8 cellular contexts compared by ENCODE assay signal in the genomic region with DNA sequence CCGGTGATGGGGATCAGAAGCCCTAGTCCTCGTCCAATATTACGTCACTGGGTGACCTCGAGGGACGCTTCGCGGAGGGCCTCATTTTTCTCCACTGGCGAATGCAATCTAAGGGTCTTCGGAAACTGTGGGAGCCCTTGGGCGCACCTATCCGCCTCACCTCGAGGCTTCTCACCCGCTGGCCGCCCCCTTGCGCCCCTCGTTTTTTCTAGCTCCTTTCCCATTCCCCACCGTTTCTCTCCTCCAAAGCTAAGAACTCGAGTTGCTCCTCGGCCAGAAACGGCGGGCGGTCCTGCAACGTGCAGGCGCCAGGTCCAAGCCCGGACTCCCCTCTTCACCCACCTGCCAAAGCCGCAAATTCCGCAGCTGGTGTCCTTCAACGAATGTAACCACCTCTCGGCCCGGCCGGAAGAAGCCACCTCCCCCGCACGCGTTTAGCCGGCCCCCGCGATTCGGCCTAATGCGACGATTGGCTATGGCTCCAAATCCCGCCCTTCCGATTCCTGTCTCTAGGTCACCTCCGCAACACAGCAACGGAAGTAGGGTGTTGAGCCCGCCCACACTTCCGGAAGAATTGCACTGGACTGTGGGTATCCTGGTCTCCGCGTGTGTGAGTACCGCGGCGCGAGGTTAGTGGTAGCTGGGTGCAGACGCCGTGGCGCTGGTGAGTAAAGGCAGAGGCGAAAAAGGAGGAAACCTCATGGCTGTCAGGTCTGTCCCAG. TPM values are rescaled to one million over a fixed set of nuclear protein-coding genes. Genes with fewer than 3 reads are reported as not detected.
DNase-seq lines count a peak whose midpoint lies in the region; ATAC-seq and TF ChIP-seq lines count a peak whose summit lies in the region.

A gene with protein sequence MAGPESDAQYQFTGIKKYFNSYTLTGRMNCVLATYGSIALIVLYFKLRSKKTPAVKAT (minus strand): TSS at position 409 of the 722 bp plus-strand sequence. CDS start 4,018 bp downstream, outside the sequence.
A gene with protein sequence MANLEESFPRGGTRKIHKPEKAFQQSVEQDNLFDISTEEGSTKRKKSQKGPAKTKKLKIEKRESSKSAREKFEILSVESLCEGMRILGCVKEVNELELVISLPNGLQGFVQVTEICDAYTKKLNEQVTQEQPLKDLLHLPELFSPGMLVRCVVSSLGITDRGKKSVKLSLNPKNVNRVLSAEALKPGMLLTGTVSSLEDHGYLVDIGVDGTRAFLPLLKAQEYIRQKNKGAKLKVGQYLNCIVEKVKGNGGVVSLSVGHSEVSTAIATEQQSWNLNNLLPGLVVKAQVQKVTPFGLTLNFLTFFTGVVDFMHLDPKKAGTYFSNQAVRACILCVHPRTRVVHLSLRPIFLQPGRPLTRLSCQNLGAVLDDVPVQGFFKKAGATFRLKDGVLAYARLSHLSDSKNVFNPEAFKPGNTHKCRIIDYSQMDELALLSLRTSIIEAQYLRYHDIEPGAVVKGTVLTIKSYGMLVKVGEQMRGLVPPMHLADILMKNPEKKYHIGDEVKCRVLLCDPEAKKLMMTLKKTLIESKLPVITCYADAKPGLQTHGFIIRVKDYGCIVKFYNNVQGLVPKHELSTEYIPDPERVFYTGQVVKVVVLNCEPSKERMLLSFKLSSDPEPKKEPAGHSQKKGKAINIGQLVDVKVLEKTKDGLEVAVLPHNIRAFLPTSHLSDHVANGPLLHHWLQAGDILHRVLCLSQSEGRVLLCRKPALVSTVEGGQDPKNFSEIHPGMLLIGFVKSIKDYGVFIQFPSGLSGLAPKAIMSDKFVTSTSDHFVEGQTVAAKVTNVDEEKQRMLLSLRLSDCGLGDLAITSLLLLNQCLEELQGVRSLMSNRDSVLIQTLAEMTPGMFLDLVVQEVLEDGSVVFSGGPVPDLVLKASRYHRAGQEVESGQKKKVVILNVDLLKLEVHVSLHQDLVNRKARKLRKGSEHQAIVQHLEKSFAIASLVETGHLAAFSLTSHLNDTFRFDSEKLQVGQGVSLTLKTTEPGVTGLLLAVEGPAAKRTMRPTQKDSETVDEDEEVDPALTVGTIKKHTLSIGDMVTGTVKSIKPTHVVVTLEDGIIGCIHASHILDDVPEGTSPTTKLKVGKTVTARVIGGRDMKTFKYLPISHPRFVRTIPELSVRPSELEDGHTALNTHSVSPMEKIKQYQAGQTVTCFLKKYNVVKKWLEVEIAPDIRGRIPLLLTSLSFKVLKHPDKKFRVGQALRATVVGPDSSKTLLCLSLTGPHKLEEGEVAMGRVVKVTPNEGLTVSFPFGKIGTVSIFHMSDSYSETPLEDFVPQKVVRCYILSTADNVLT (N-terminal part only) (plus strand): TSS at position 560 of the 722 bp plus-strand sequence. CDS start 1,801 bp downstream, outside the sequence.

- intact Hi-C loops in lower leg skin (cut with DNase I; ENCODE audit: low total_unique reads), result no loop called here

- ATAC-seq in CD4-positive, CD25-positive, alpha-beta regulatory T cell (ENCODE audit: low read depth in 2 of 2), result peak; percentile 100
- ATAC-seq in GM19397 (IDR thresholded peaks at IDR 0.05; ENCODE audit: unreplicated experiment), result peak; percentile 98
- peak; percentile 87 for ATAC-seq in HG03575 (IDR thresholded peaks at IDR 0.05; ENCODE audit: extremely low read depth, insufficient number of reproducible peaks, low FRiP score, unreplicated experiment)

- no peaks in the 10 kb centered on the region for H3K9me3 ChIP-seq in CD4-positive, CD25-positive, alpha-beta regulatory T cell (ENCODE audit: control insufficient read depth in 2 of 2, low read length in 2 of 2)
- no peaks in the 10 kb centered on the region for H3K9me3 ChIP-seq in duodenal mucosa (ENCODE audit: control insufficient read depth in 1 of 2, low read length in 2 of 2)

- CTCF ChIA-PET in activated CD4-positive, alpha-beta memory T cell treated with anti-CD3 and anti-CD28 coated beads, Interleukin-2, amount 10 ng/mL, durations not matched to agents 7 days and 5 days (lab: Charles Lee), result interaction anchor here (0.6 to 1.8 kb wide), 8 partner anchors 19 to 480 kb away, joined by 3 to 9 read pairs (median 4); a partner anchor contains a TSS

- H3K27me3 Mint-ChIP-seq in CD4-positive, CD25-positive, alpha-beta regulatory T cell, result no peaks in the 10 kb centered on the region
- H3K27me3 Mint-ChIP-seq in activated CD4-positive, alpha-beta memory T cell treated with anti-CD3 and anti-CD28 coated beads, Interleukin-2, amount 10 ng/mL, durations not matched to agents 7 days and 5 days, result no peaks in the 10 kb centered on the region

- TF ChIP-seq POLR2A in lower leg skin (IDR thresholded peaks at IDR 0.05), result no peak

- H3K27ac ChIP-seq in CD4-positive, CD25-positive, alpha-beta regulatory T cell (ENCODE audit: insufficient read depth, low read length, poor library complexity, severe bottlenecking), result peak within 1 kb of the TSS; percentile 78
- H3K27ac ChIP-seq in duodenal mucosa (ENCODE audit: low read depth, low read length), result peak within 1 kb of the TSS; percentile 68

- peaks cover 34% of the 10 kb centered on the region for H3K36me3 ChIP-seq in CD4-positive, CD25-positive, alpha-beta regulatory T cell (ENCODE audit: control insufficient read depth, insufficient read depth, low read length)
- H3K36me3 ChIP-seq in duodenal mucosa (ENCODE audit: control insufficient read depth in 1 of 2, insufficient read depth in 2 of 2, low read length in 2 of 2), result peaks cover 10 to 36% of the 10 kb centered on the region in 2 donors

- peak; percentile 93 to 99 (median 94) for DNase-seq in CD4-positive, CD25-positive, alpha-beta regulatory T cell
- DNase-seq in NCI-H82 treated with DMSO at 0.1 percent for 48 hours (lab: John Stamatoyannopoulos, UW; ENCODE audit: unreplicated experiment), result peak; percentile 90
- peak; percentile 97 for DNase-seq in activated CD4-positive, alpha-beta memory T cell treated with anti-CD3 and anti-CD28 coated beads, Interleukin-2, amount 10 ng/mL, durations not matched to agents 7 days and 5 days
- peak; percentile 98 to 99 for DNase-seq in lower leg skin (ENCODE audit: low spot score in 2 of 2)
- DNase-seq in stimulated activated CD4-positive, alpha-beta T cell treated with anti-CD3 and anti-CD28 coated beads, TNF-alpha, amount 100 ng/mL, for 1 hour (ENCODE audit: low read depth in 3 of 3, low spot score in 1 of 3), result peak; percentile 82 to 84 (median 83)

- POLR2A ChIA-PET in activated CD4-positive, alpha-beta memory T cell treated with anti-CD3 and anti-CD28 coated beads, Interleukin-2, amount 10 ng/mL, durations not matched to agents 7 days and 5 days (lab: Charles Lee), result interaction anchor here (0.6 to 3.6 kb wide), 13 partner anchors 9 to 265 kb away, joined by 3 to 37 read pairs (median 5); a partner anchor contains a TSS

- H3K9ac ChIP-seq in duodenal mucosa (ENCODE audit: low read depth in 1 of 2, low read length in 2 of 2), result peak within 1 kb of the TSS; percentile 73 to 96

- H3K4me3 Mint-ChIP-seq in CD4-positive, CD25-positive, alpha-beta regulatory T cell, result peak within 1 kb of the TSS; percentile 94 to 99 (median 98)
- H3K4me3 Mint-ChIP-seq in activated CD4-positive, alpha-beta memory T cell treated with anti-CD3 and anti-CD28 coated beads, Interleukin-2, amount 10 ng/mL, durations not matched to agents 7 days and 5 days, result peak within 1 kb of the TSS; percentile 92

- peaks cover 23 to 63% (median 52%) of the 10 kb centered on the region in 4 donors for H3K4me1 Mint-ChIP-seq in CD4-positive, CD25-positive, alpha-beta regulatory T cell
- H3K4me1 Mint-ChIP-seq in activated CD4-positive, alpha-beta memory T cell treated with anti-CD3 and anti-CD28 coated beads, Interleukin-2, amount 10 ng/mL, durations not matched to agents 7 days and 5 days, result peaks cover 54% of the 10 kb centered on the region

- 1% methylated on average over 56 of the region's 56 CpGs for WGBS in lower leg skin, 2 donors

- H3K4me3 ChIP-seq in CD4-positive, CD25-positive, alpha-beta regulatory T cell (ENCODE audit: low read depth, low read length), result peak within 1 kb of the TSS; percentile 93
- peak within 1 kb of the TSS; percentile 82 to 88 for H3K4me3 ChIP-seq in duodenal mucosa (ENCODE audit: low read depth in 1 of 2, low read length in 2 of 2)
- H3K4me3 ChIP-seq in lower leg skin (ENCODE audit: low read depth, poor library complexity, severe bottlenecking), result peak within 1 kb of the TSS; percentile 93

- H3K36me3 Mint-ChIP-seq in CD4-positive, CD25-positive, alpha-beta regulatory T cell, result peaks cover 11% of the 10 kb centered on the region
- H3K36me3 Mint-ChIP-seq in activated CD4-positive, alpha-beta memory T cell treated with anti-CD3 and anti-CD28 coated beads, Interleukin-2, amount 10 ng/mL, durations not matched to agents 7 days and 5 days (ENCODE audit: low read depth), result peaks cover 56% of the 10 kb centered on the region

- H3K4me1 ChIP-seq in CD4-positive, CD25-positive, alpha-beta regulatory T cell (ENCODE audit: control insufficient read depth, insufficient read depth, low read length, poor library complexity, severe bottlenecking), result peaks cover 34% of the 10 kb centered on the region
- peaks cover 20 to 27% of the 10 kb centered on the region in 2 donors for H3K4me1 ChIP-seq in duodenal mucosa (ENCODE audit: control insufficient read depth in 1 of 2, insufficient read depth in 2 of 2, low read length in 2 of 2)

- H3K27ac Mint-ChIP-seq in CD4-positive, CD25-positive, alpha-beta regulatory T cell, result peak within 1 kb of the TSS; percentile 79 to 98 (median 94)
- H3K27ac Mint-ChIP-seq in activated CD4-positive, alpha-beta memory T cell treated with anti-CD3 and anti-CD28 coated beads, Interleukin-2, amount 10 ng/mL, durations not matched to agents 7 days and 5 days, result peak within 1 kb of the TSS; percentile 83

- H3K9me3 Mint-ChIP-seq in CD4-positive, CD25-positive, alpha-beta regulatory T cell, result no peaks in the 10 kb centered on the region
- H3K9me3 Mint-ChIP-seq in activated CD4-positive, alpha-beta memory T cell treated with anti-CD3 and anti-CD28 coated beads, Interleukin-2, amount 10 ng/mL, durations not matched to agents 7 days and 5 days, result no peaks in the 10 kb centered on the region

- H3K27me3 ChIP-seq in CD4-positive, CD25-positive, alpha-beta regulatory T cell (ENCODE audit: control insufficient read depth, insufficient read depth, low read length), result no peaks in the 10 kb centered on the region
- no peaks in the 10 kb centered on the region for H3K27me3 ChIP-seq in duodenal mucosa (ENCODE audit: control insufficient read depth in 1 of 2, insufficient read depth in 2 of 2, low read length in 2 of 2)

- no peak for TF ChIP-seq CTCF in lower leg skin (IDR thresholded peaks at IDR 0.05)

RNA-seq across cellular contexts. Expression of the first gene that starts in this region (rescaled TPM):
- 152 TPM for total RNA-seq in CD4-positive, CD25-positive, alpha-beta regulatory T cell
- 100 to 1,000 TPM; 461 to 608 (median 526) TPM for polyA plus RNA-seq in CD4-positive, CD25-positive, alpha-beta regulatory T cell
- 100 to 1,000 TPM; 299 to 315 TPM for total RNA-seq in activated CD4-positive, alpha-beta memory T cell treated with anti-CD3 and anti-CD28 coated beads, Interleukin-2, amount 10 ng/mL, durations not matched to agents 7 days and 5 days
- 100 to 1,000 TPM in 3 of 4 donors, 10 to 100 TPM in 1; 56.0 to 222 (median 152) TPM for total RNA-seq in lower leg skin

RNA-seq across cellular contexts. Expression of the second gene that starts in this region (rescaled TPM):
- 26.9 TPM for total RNA-seq in CD4-positive, CD25-positive, alpha-beta regulatory T cell
- 1 to 10 TPM; 7.1 to 10.0 (median 8.5) TPM for polyA plus RNA-seq in CD4-positive, CD25-positive, alpha-beta regulatory T cell
- total RNA-seq in activated CD4-positive, alpha-beta memory T cell treated with anti-CD3 and anti-CD28 coated beads, Interleukin-2, amount 10 ng/mL, durations not matched to agents 7 days and 5 days, result 10 to 100 TPM; 38.9 to 39.6 TPM
- total RNA-seq in lower leg skin, result 10 to 100 TPM; 14.2 to 23.1 (median 20.5) TPM

Comparison
In these comparisons a context has a peak if more than half of its experiments do, and no peak if none do; other contexts are left out.
1. Peak in every context shown above with its lines: DNase-seq, ATAC-seq, H3K4me3 ChIP-seq and H3K27ac ChIP-seq.